11 cellular contexts compared by ENCODE assay signal in the genomic region with DNA sequence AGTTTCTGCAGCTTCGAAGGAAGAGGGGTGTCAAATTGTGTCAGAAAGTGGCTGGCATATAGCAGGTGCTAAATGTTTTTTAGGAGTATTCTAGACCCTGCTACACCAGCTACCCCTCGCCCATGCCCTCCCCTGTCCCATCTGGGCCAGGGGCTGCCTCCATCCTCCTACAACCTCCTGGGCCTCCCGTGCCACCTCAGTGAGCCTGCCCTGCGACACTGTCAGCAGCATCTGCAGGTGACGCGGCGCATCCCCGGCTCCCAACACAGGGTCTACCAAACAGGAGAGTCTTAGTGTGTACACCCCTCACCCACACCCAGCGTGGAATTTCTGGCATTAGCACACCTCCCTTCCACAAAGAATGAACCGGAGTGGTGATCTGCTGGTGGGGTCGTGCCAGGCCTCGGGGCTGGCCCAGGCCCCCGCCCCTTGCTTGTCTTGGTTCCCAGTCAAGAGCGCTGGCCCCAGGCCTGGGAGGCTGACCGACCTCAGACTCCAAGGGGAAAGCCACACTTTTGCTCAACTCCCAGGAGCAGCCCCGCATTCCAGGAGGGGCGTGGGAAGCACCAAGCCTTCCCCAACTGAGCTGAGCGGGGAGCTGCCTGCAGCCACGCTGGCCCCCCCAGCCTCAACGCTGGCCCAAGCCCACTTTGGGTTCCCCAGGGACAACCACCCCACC. TPM values are rescaled to one million over a fixed set of nuclear protein-coding genes. Genes with fewer than 3 reads are reported as not detected.
DNase-seq lines count a peak whose midpoint lies in the region; ATAC-seq and TF ChIP-seq lines count a peak whose summit lies in the region.
"Had no signal": no experiment of that assay in that cellular context is flagged by ENCODE, and none has a peak within 500 bp of the region (broad histone marks: within the 10 kb centered on the region; RNA-seq: fewer than 3 reads in every experiment).

No MANE protein-coding gene starts in this region.

- H3K4me1 Mint-ChIP-seq in T-helper 17 cell, result peaks cover 14% of the 10 kb centered on the region

- peak overlapping the region; percentile 88 to 98 (median 94); a peak in 21 of 22 replicates for H3K4me2 ChIP-seq in BLaER1 treated with 17β-estradiol and CSF1 and Interleukin-3, amounts not matched to agents 10 nM and 100 nM

- H3K4me3 Mint-ChIP-seq in T-helper 17 cell, result peak overlapping the region; percentile 97

- intact Hi-C loops in left ventricle myocardium inferior (cut with micrococcal nuclease), result loop anchor here (5.0 to 10.0 kb wide), 2 partner anchors 52 to 219 kb away; a partner anchor contains a TSS

- H3K27ac ChIP-seq in BLaER1 treated with 17β-estradiol and CSF1 and Interleukin-3, amounts not matched to agents 10 nM and 100 nM, result peak overlapping the region in 8 of 11 experiments; percentile 60 to 80 (median 79); a peak in 16 of 22 replicates
- peak overlapping the region; percentile 92 for H3K27ac ChIP-seq in left ventricle myocardium inferior (replicated peaks)
- H3K27ac ChIP-seq in rectal smooth muscle tissue (ENCODE audit: low read depth, low read length), result peak overlapping the region; percentile 21

- H3K27ac Mint-ChIP-seq in T-helper 17 cell, result peak overlapping the region; percentile 97

- no peak for DNase-seq in T-helper 17 cell
- DNase-seq in left ventricle myocardium inferior, result peak; percentile 77
- DNase-seq in NCI-H2107 (lab: John Stamatoyannopoulos, UW), result no peak
- DNase-seq in COLO668 (lab: John Stamatoyannopoulos, UW; ENCODE audit: unreplicated experiment), result no peak
- no peak for DNase-seq in Kasumi-1 (lab: John Stamatoyannopoulos, UW)
- no peak for DNase-seq in AG08395 (ENCODE audit: low spot score)
- DNase-seq: activated CD4-positive, alpha-beta T cell treated with anti-CD3 and anti-CD28 coated beads, Interleukin-2, amount 50 U/mL, for 48 hours; NCI-H748 treated with DMSO at 0.1 percent for 48 hours; SW 1271 had no signal

- peaks cover 11% of the 10 kb centered on the region for H3K27me3 Mint-ChIP-seq in T-helper 17 cell

- no peak for ATAC-seq in T-helper 17 cell

- TF ChIP-seq CTCF in left ventricle myocardium inferior (IDR thresholded peaks at IDR 0.05; ENCODE audit: borderline replicate concordance), result no peak

- H3K4me1 ChIP-seq in BLaER1 treated with 17β-estradiol and CSF1 and Interleukin-3, amounts not matched to agents 10 nM and 100 nM, result peaks cover 13 to 57% (median 52%) of the 10 kb centered on the region in 10 experiments
- H3K4me1 ChIP-seq in left ventricle myocardium inferior (peaks cover 85% of the 10 kb centered on the region), rectal smooth muscle tissue (ENCODE audit: control insufficient read depth, insufficient read depth, low read length) (peaks cover 19% of the 10 kb centered on the region)

- no peaks in the 10 kb centered on the region for H4K20me1 ChIP-seq in BLaER1 treated with 17β-estradiol and CSF1 and Interleukin-3, amounts not matched to agents 10 nM and 100 nM

- H3K27me3 ChIP-seq in BLaER1 treated with 17β-estradiol and CSF1 and Interleukin-3, amounts not matched to agents 10 nM and 100 nM, result no peaks in the 10 kb centered on the region
- H3K27me3 ChIP-seq in left ventricle myocardium inferior (ENCODE audit: low read depth) (no peaks in the 10 kb centered on the region), rectal smooth muscle tissue (ENCODE audit: control insufficient read depth, insufficient read depth, low read length) (no peaks in the 10 kb centered on the region)

- H3K36me3 Mint-ChIP-seq in T-helper 17 cell (ENCODE audit: low read depth), result no peaks in the 10 kb centered on the region

- H3K9ac ChIP-seq in BLaER1 treated with 17β-estradiol and CSF1 and Interleukin-3, amounts not matched to agents 10 nM and 100 nM, result peak overlapping the region in 9 of 11 experiments; percentile 72 to 84 (median 78); a peak in 16 of 22 replicates
- no peak overlapping the region for H3K9ac ChIP-seq in rectal smooth muscle tissue (ENCODE audit: low read length)

- peak overlapping the region in 5 of 10 experiments; percentile 57 to 70 (median 63); a peak in 8 of 20 replicates for H3K4me3 ChIP-seq in BLaER1 treated with 17β-estradiol and CSF1 and Interleukin-3, amounts not matched to agents 10 nM and 100 nM
- H3K4me3 ChIP-seq in left ventricle myocardium inferior (peak overlapping the region; percentile 69), rectal smooth muscle tissue (ENCODE audit: low read length) (peak overlapping the region; percentile 88)

- peaks cover 0 to 11% (median 0%) of the 10 kb centered on the region in 11 experiments; a peak in 6 of 22 replicates for H3K36me3 ChIP-seq in BLaER1 treated with 17β-estradiol and CSF1 and Interleukin-3, amounts not matched to agents 10 nM and 100 nM
- H3K36me3 ChIP-seq in left ventricle myocardium inferior (no peaks in the 10 kb centered on the region), rectal smooth muscle tissue (ENCODE audit: control insufficient read depth, insufficient read depth, low read length) (no peaks in the 10 kb centered on the region)

- no peaks in the 10 kb centered on the region for H3K9me3 ChIP-seq in BLaER1 treated with 17β-estradiol and CSF1 and Interleukin-3, amounts not matched to agents 10 nM and 100 nM (replicated peaks in 1 of 11)
- H3K9me3 ChIP-seq in T-helper 17 cell (ENCODE audit: control insufficient read depth, low read length, poor library complexity, severe bottlenecking) (no peaks in the 10 kb centered on the region), left ventricle myocardium inferior (replicated peaks) (no peaks in the 10 kb centered on the region)

RNA-seq across cellular contexts. Expression of a gene that starts 55.2 kb away (rescaled TPM):
- under 1 TPM; 0.07 to 0.23 TPM for total RNA-seq in T-helper 17 cell
- 24.0 TPM for total RNA-seq in left ventricle myocardium inferior

Comparison
In these comparisons a context has a peak if more than half of its experiments do, and no peak if none do; other contexts are left out.
1. H3K27ac ChIP-seq: peak in every context shown above with its lines; median percentile 92 in left ventricle myocardium inferior; 79 in BLaER1 treated with 17β-estradiol and CSF1 and Interleukin-3, amounts not matched to agents 10 nM and 100 nM; 21 in rectal smooth muscle tissue.
2. RNA of a gene that starts 55.2 kb away (total RNA-seq): 24.0 TPM in left ventricle myocardium inferior (single experiment); 0.07 to 0.23 TPM in T-helper 17 cell; every median in the first group is over 10 times any median in the second.